ENCODE assay signal across 28 cellular contexts in genomic region chr15:38709196-38709595, GRCh38.
"Had no signal": no experiment of that assay in that cellular context is flagged by ENCODE, and none has a peak within 500 bp of the region (broad histone marks: within the 10 kb centered on the region; RNA-seq: fewer than 3 reads in every experiment).

No MANE protein-coding gene starts in this region.

- H3K4me1 Mint-ChIP-seq: central memory CD8-positive, alpha-beta T cell; naive B cell; stimulated activated memory B cell treated with anti-CD40 and anti-IgM and Interleukin-4, amounts not matched to agents 10 μg/mL and 1 μg/mL and 100 μg/mL, for 72 hours had no signal

- H3K36me3 Mint-ChIP-seq: activated naive CD4-positive, alpha-beta T cell treated with anti-CD3 and anti-CD28 coated beads, Interleukin-2, amount 10 ng/mL, durations not matched to agents 7 days and 5 days; activated naive CD8-positive, alpha-beta T cell treated with anti-CD3 and anti-CD28 coated beads, Interleukin-2, amount 10 ng/mL, durations not matched to agents 7 days and 5 days; naive B cell; stimulated activated memory B cell treated with anti-CD40 and anti-IgM and Interleukin-4, amounts not matched to agents 10 μg/mL and 1 μg/mL and 100 μg/mL, for 72 hours had no signal

- H3K9me3 Mint-ChIP-seq: activated CD4-positive, alpha-beta memory T cell treated with anti-CD3 and anti-CD28 coated beads, Interleukin-2, amount 10 ng/mL, durations not matched to agents 7 days and 5 days; activated CD4-positive, alpha-beta T cell treated with anti-CD3 and anti-CD28 coated beads, Interleukin-2, amount 10 ng/mL, durations not matched to agents 7 days and 5 days; activated naive CD4-positive, alpha-beta T cell treated with anti-CD3 and anti-CD28 coated beads, Interleukin-2, amount 10 ng/mL, durations not matched to agents 7 days and 5 days; activated naive CD8-positive, alpha-beta T cell treated with anti-CD3 and anti-CD28 coated beads, Interleukin-2, amount 10 ng/mL, durations not matched to agents 7 days and 5 days; activated T-cell treated with anti-CD3 and anti-CD28 coated beads, Interleukin-2, amount 50 U/mL, for 24 hours; central memory CD8-positive, alpha-beta T cell; naive B cell; nephron progenitor cell; stimulated activated memory B cell treated with anti-CD40 and anti-IgM and Interleukin-4, amounts not matched to agents 10 μg/mL and 1 μg/mL and 100 μg/mL, for 72 hours had no signal

- H3K4me1 ChIP-seq: breast epithelium, stomach, thyroid gland had no signal

- H3K36me3 ChIP-seq: breast epithelium, gastroesophageal sphincter, neutrophil, ovary, stomach, thyroid gland, WERI-Rb-1 had no signal

- ATAC-seq: gastroesophageal sphincter; left cardiac atrium; left ventricle myocardium superior; sciatic nerve; stimulated activated memory B cell treated with anti-CD40 and anti-IgM and Interleukin-4, amounts not matched to agents 10 μg/mL and 1 μg/mL and 100 μg/mL, for 72 hours had no signal

- H3K9me3 ChIP-seq: breast epithelium, gastroesophageal sphincter, neutrophil, ovary, stomach, thyroid gland had no signal

- H3K4me3 ChIP-seq: breast epithelium, gastroesophageal sphincter, ovary, skin epidermis, stomach, thyroid gland had no signal

- H3K27ac ChIP-seq: breast epithelium, epithelial cell of prostate, gastroesophageal sphincter, neutrophil, ovary, skin epidermis, stomach, thyroid gland, WERI-Rb-1 had no signal

- DNase-seq: activated CD4-positive, alpha-beta memory T cell treated with anti-CD3 and anti-CD28 coated beads, Interleukin-2, amount 10 ng/mL, durations not matched to agents 7 days and 5 days; activated CD4-positive, alpha-beta T cell treated with anti-CD3 and anti-CD28 coated beads, Interleukin-2, amount 10 ng/mL, durations not matched to agents 7 days and 5 days; activated CD4-positive, CD25-positive, alpha-beta regulatory T cell treated with anti-CD3 and anti-CD28 coated beads, Interleukin-2, amount 50 U/mL, for 72 hours; activated CD8-positive, alpha-beta memory T cell treated with anti-CD3 and anti-CD28 coated beads, Interleukin-2, amount 50 U/mL, for 48 hours; activated gamma-delta T cell; activated naive CD4-positive, alpha-beta T cell treated with anti-CD3 and anti-CD28 coated beads, Interleukin-2, amount 10 ng/mL, durations not matched to agents 7 days and 5 days; activated naive CD8-positive, alpha-beta T cell treated with anti-CD3 and anti-CD28 coated beads, Interleukin-2, amount 10 ng/mL, durations not matched to agents 7 days and 5 days; activated T-cell treated with anti-CD3 and anti-CD28 coated beads, Interleukin-2, amount 50 U/mL, for 24 hours; effector CD4-positive, alpha-beta T cell; hippocampal formation; left cardiac atrium; left ventricle myocardium superior; naive B cell; nephron progenitor cell; ovary; stimulated activated CD4-positive, alpha-beta T cell treated with anti-CD3 and anti-CD28 coated beads, Interleukin-4, amount 100 ng/mL, for 4 hours; stimulated activated CD8-positive, alpha-beta memory T cell treated with anti-CD3 and anti-CD28 coated beads, Interleukin-4, amount 100 ng/mL, for 48 hours; stomach; thyroid gland; WERI-Rb-1 had no signal

- H3K27me3 ChIP-seq: breast epithelium, ovary, thyroid gland had no signal

- H3K4me3 Mint-ChIP-seq: activated CD4-positive, alpha-beta memory T cell treated with anti-CD3 and anti-CD28 coated beads, Interleukin-2, amount 10 ng/mL, durations not matched to agents 7 days and 5 days; activated CD4-positive, alpha-beta T cell treated with anti-CD3 and anti-CD28 coated beads, Interleukin-2, amount 10 ng/mL, durations not matched to agents 7 days and 5 days; activated naive CD4-positive, alpha-beta T cell treated with anti-CD3 and anti-CD28 coated beads, Interleukin-2, amount 10 ng/mL, durations not matched to agents 7 days and 5 days; activated naive CD8-positive, alpha-beta T cell treated with anti-CD3 and anti-CD28 coated beads, Interleukin-2, amount 10 ng/mL, durations not matched to agents 7 days and 5 days; activated T-cell treated with anti-CD3 and anti-CD28 coated beads, Interleukin-2, amount 50 U/mL, for 24 hours; central memory CD8-positive, alpha-beta T cell; naive B cell; nephron progenitor cell; stimulated activated memory B cell treated with anti-CD40 and anti-IgM and Interleukin-4, amounts not matched to agents 10 μg/mL and 1 μg/mL and 100 μg/mL, for 72 hours had no signal

- H3K27ac Mint-ChIP-seq: activated CD4-positive, alpha-beta memory T cell treated with anti-CD3 and anti-CD28 coated beads, Interleukin-2, amount 10 ng/mL, durations not matched to agents 7 days and 5 days; activated CD4-positive, alpha-beta T cell treated with anti-CD3 and anti-CD28 coated beads, Interleukin-2, amount 10 ng/mL, durations not matched to agents 7 days and 5 days; activated naive CD4-positive, alpha-beta T cell treated with anti-CD3 and anti-CD28 coated beads, Interleukin-2, amount 10 ng/mL, durations not matched to agents 7 days and 5 days; activated naive CD8-positive, alpha-beta T cell treated with anti-CD3 and anti-CD28 coated beads, Interleukin-2, amount 10 ng/mL, durations not matched to agents 7 days and 5 days; activated T-cell treated with anti-CD3 and anti-CD28 coated beads, Interleukin-2, amount 50 U/mL, for 24 hours; nephron progenitor cell; stimulated activated memory B cell treated with anti-CD40 and anti-IgM and Interleukin-4, amounts not matched to agents 10 μg/mL and 1 μg/mL and 100 μg/mL, for 72 hours had no signal

- H3K27me3 Mint-ChIP-seq: activated CD4-positive, alpha-beta memory T cell treated with anti-CD3 and anti-CD28 coated beads, Interleukin-2, amount 10 ng/mL, durations not matched to agents 7 days and 5 days; activated T-cell treated with anti-CD3 and anti-CD28 coated beads, Interleukin-2, amount 50 U/mL, for 24 hours had no signal
